19 cellular contexts compared by ENCODE assay signal in genomic region chr2:216657963-216658362, GRCh38. TPM values are rescaled to one million over a fixed set of nuclear protein-coding genes. Genes with fewer than 3 reads are reported as not detected.
"Had no signal": no experiment of that assay in that cellular context is flagged by ENCODE, and none has a peak within 500 bp of the region (broad histone marks: within the 10 kb centered on the region; RNA-seq: fewer than 3 reads in every experiment).

No MANE protein-coding gene starts in this region.

- H3K4me1 ChIP-seq: upper lobe of left lung had no signal

- H3K9me3 ChIP-seq: upper lobe of left lung had no signal

- ATAC-seq: activated CD8-positive, alpha-beta memory T cell treated with anti-CD3 and anti-CD28 coated beads, Interleukin-2, amount 10 ng/mL, durations not matched to agents 7 days and 5 days; activated naive CD8-positive, alpha-beta T cell treated with anti-CD3 and anti-CD28 coated beads, Interleukin-2, amount 50 U/mL, for 24 hours; stimulated activated naive CD8-positive, alpha-beta T cell treated with anti-CD3 and anti-CD28 coated beads, Interleukin-15, Interleukin-2, amounts not matched to agents 100 U/mL and 50 U/mL, for 24 hours; T-helper 17 cell had no signal

- DNase-seq: activated B cell treated with CpG ODN at 0.5 μM for 24 hours; activated CD4-positive, alpha-beta T cell treated with anti-CD3 and anti-CD28 coated beads, Interleukin-2, amount 50 U/mL, for 48 hours; activated CD8-positive, alpha-beta memory T cell treated with anti-CD3 and anti-CD28 coated beads, Interleukin-2, amount 10 ng/mL, durations not matched to agents 7 days and 5 days; activated naive CD4-positive, alpha-beta T cell treated with anti-CD3 and anti-CD28 coated beads for 36 hours; activated naive CD8-positive, alpha-beta T cell treated with anti-CD3 and anti-CD28 coated beads, Interleukin-2, amount 50 U/mL, for 24 hours; activated T-cell treated with anti-CD3 and anti-CD28 coated beads, Interleukin-2, amount 50 U/mL, for 1 hour; cortex of kidney; effector CD4-positive, alpha-beta T cell; foreskin melanocyte; head of caudate nucleus; kidney glomerular epithelial cell; stimulated activated CD4-positive, alpha-beta T cell treated with anti-CD3 and anti-CD28 coated beads, Interleukin-4, amount 100 ng/mL, for 24 hours; stimulated activated naive CD8-positive, alpha-beta T cell treated with anti-CD3 and anti-CD28 coated beads, Interleukin-15, Interleukin-2, amounts not matched to agents 100 U/mL and 50 U/mL, for 24 hours; T-helper 17 cell; upper lobe of left lung had no signal

- H3K4me3 ChIP-seq: cardiac muscle cell, skin epidermis, upper lobe of left lung had no signal

- H3K27me3 ChIP-seq: cardiac muscle cell, upper lobe of left lung had no signal

- H3K27ac ChIP-seq: cardiac muscle cell, skin epidermis, upper lobe of left lung had no signal

- H3K36me3 ChIP-seq: upper lobe of left lung had no signal

RNA-seq across cellular contexts. Expression of gene IGFBP2, which starts 24.7 kb away (rescaled TPM):
- total RNA-seq: activated B cell treated with CpG ODN at 0.5 μM for 24 hours had no signal

RNA-seq across cellular contexts. Expression of gene IGFBP5, which starts 37.4 kb away (rescaled TPM):
- total RNA-seq: activated B cell treated with CpG ODN at 0.5 μM for 24 hours; activated naive CD4-positive, alpha-beta T cell treated with anti-CD3 and anti-CD28 coated beads for 36 hours; activated T-helper 2 cell treated with anti-CD3 and anti-CD28 coated beads, Interferon-gamma antibody, Interleukin-2, Interleukin-4, amounts not matched to agents 10 μg/mL and 5 μg/mL and 100 μg/mL, durations not matched to agents 14 hours and 24 hours and 36 hours; endothelial cell of umbilical vein; T-helper 17 cell had no signal
